In genomic region chr1:211601982-211602644, GRCh38 we compare ENCODE assay signal across 26 cellular contexts. TPM values are rescaled to one million over a fixed set of nuclear protein-coding genes. Genes with fewer than 3 reads are reported as not detected.
DNase-seq lines count a peak whose midpoint lies in the region; ATAC-seq, FAIRE-seq and TF ChIP-seq lines count a peak whose summit lies in the region.
"Had no signal": no experiment of that assay in that cellular context is flagged by ENCODE, and none has a peak within 500 bp of the region (broad histone marks: within the 10 kb centered on the region; RNA-seq: fewer than 3 reads in every experiment).

No MANE protein-coding gene starts in this region.

- H3K36me3 ChIP-seq in keratinocyte (ENCODE audit: control insufficient read depth in 2 of 2, extremely low read depth in 1 of 2, insufficient read depth in 2 of 2, low read length in 2 of 2), result no peaks in the 10 kb centered on the region
- H3K36me3 ChIP-seq in gastrocnemius medialis, result no peaks in the 10 kb centered on the region
- H3K36me3 ChIP-seq in effector memory CD4-positive, alpha-beta T cell (ENCODE audit: control insufficient read depth, insufficient read depth, low read length), result no peaks in the 10 kb centered on the region
- H3K36me3 ChIP-seq: HAP-1, heart left ventricle, neural progenitor cell, sigmoid colon, uterus had no signal

- peak; percentile 8; the same call in 1 of the 3 replicates for ATAC-seq in SK-N-SH treated with all-trans-retinoic acid at 6 μM for 48 hours
- no peak for ATAC-seq in gastrocnemius medialis
- ATAC-seq: activated CD8-positive, alpha-beta memory T cell treated with anti-CD3 and anti-CD28 coated beads, Interleukin-2, amount 10 ng/mL, durations not matched to agents 7 days and 5 days; activated naive CD8-positive, alpha-beta T cell treated with anti-CD3 and anti-CD28 coated beads, Interleukin-2, amount 50 U/mL, for 24 hours; heart left ventricle; Panc1 had no signal

- TF ChIP-seq POLR2A in gastrocnemius medialis (IDR thresholded peaks at IDR 0.05), result no peak

- no peak for FAIRE-seq in keratinocyte (lab: Jason Lieb, UNC)
- FAIRE-seq: G401.6 had no signal

- H3K4me3 ChIP-seq in keratinocyte (ENCODE audit: control insufficient read depth in 2 of 3, extremely low read depth in 1 of 3, insufficient read depth in 2 of 3, low read depth in 1 of 3, low read length in 3 of 3) (no peak overlapping the region), gastrocnemius medialis (no peak overlapping the region)
- no peak overlapping the region for H3K4me3 ChIP-seq in effector memory CD4-positive, alpha-beta T cell (ENCODE audit: insufficient read depth, low read depth, low read length, poor library complexity, severe bottlenecking)
- H3K4me3 ChIP-seq: HAP-1, heart left ventricle, neural progenitor cell, sigmoid colon, uterus had no signal

- no peaks in the 10 kb centered on the region for H3K9me3 ChIP-seq in keratinocyte (ENCODE audit: control insufficient read depth, low read depth, low read length)
- H3K9me3 ChIP-seq in gastrocnemius medialis, result no peaks in the 10 kb centered on the region
- H3K9me3 ChIP-seq in effector memory CD4-positive, alpha-beta T cell (ENCODE audit: control insufficient read depth, low read length), result no peaks in the 10 kb centered on the region
- H3K9me3 ChIP-seq: HAP-1, heart left ventricle, sigmoid colon, uterus had no signal

- no peaks in the 10 kb centered on the region for H4K20me1 ChIP-seq in keratinocyte (ENCODE audit: control insufficient read depth, extremely low read depth, insufficient read depth, low read length)

- H3K27ac ChIP-seq in keratinocyte (ENCODE audit: control insufficient read depth, insufficient read depth, low read length), result no peak overlapping the region
- no peak overlapping the region for H3K27ac ChIP-seq in gastrocnemius medialis
- no peak overlapping the region for H3K27ac ChIP-seq in effector memory CD4-positive, alpha-beta T cell (ENCODE audit: insufficient read depth, low read length, poor library complexity, severe bottlenecking)
- H3K27ac ChIP-seq: heart left ventricle, neural progenitor cell, sigmoid colon, uterus had no signal

- peaks cover 2% of the 10 kb centered on the region for H3K9me1 ChIP-seq in keratinocyte (ENCODE audit: control insufficient read depth, extremely low read depth, insufficient read depth, low read length)

- H3K27me3 ChIP-seq in keratinocyte (ENCODE audit: control insufficient read depth, extremely low read depth, insufficient read depth, low read length) (peaks cover 4% of the 10 kb centered on the region), gastrocnemius medialis (peaks cover 0 to 3% (median 0%) of the 10 kb centered on the region in 3 donors)
- no peaks in the 10 kb centered on the region for H3K27me3 ChIP-seq in effector memory CD4-positive, alpha-beta T cell (replicated peaks; ENCODE audit: control insufficient read depth, insufficient read depth, low read length, poor library complexity, severe bottlenecking)
- H3K27me3 ChIP-seq: heart left ventricle, neural progenitor cell, sigmoid colon, uterus had no signal

- H3K4me2 ChIP-seq in keratinocyte (ENCODE audit: control insufficient read depth, extremely low read depth, insufficient read depth, low read depth, low read length), result peak overlapping the region; percentile 25
- H3K4me2 ChIP-seq: neural progenitor cell had no signal

- intact Hi-C loops in gastrocnemius medialis (cut with DNase I; ENCODE audit: low total_unique reads), result no loop called here

- dilution Hi-C loops in keratinocyte (cut with MboI; ENCODE audit: extremely low pct_ligation_motif_present, low sequenced_read_pairs), result no loop called here

- H3K9ac ChIP-seq in keratinocyte (ENCODE audit: control insufficient read depth, extremely low read depth, insufficient read depth, low read length), result no peak overlapping the region
- H3K9ac ChIP-seq: neural progenitor cell had no signal

- DNase-seq in DMS79 (lab: John Stamatoyannopoulos, UW), result peak; percentile 19
- peak; percentile 48 for DNase-seq in NCI-H1105 (lab: John Stamatoyannopoulos, UW)
- DNase-seq in keratinocyte (ENCODE audit: low read depth, low spot score), result no peak
- DNase-seq in gastrocnemius medialis, result no peak
- DNase-seq in EL, result no peak
- DNase-seq in ecto neural progenitor cell (ENCODE audit: low spot score), result no peak
- DNase-seq in effector memory CD4-positive, alpha-beta T cell, result no peak
- DNase-seq: activated CD4-positive, CD25-positive, alpha-beta regulatory T cell; activated CD8-positive, alpha-beta memory T cell treated with anti-CD3 and anti-CD28 coated beads, Interleukin-2, amount 10 ng/mL, durations not matched to agents 7 days and 5 days; activated naive CD8-positive, alpha-beta T cell treated with anti-CD3 and anti-CD28 coated beads, Interleukin-2, amount 50 U/mL, for 24 hours; activated T-cell treated with anti-CD3 and anti-CD28 coated beads, Interleukin-2, amount 50 U/mL, for 48 hours; heart left ventricle; NCI-H1436 treated with DMSO at 0.1 percent for 48 hours; NCI-H2107; NK-92 treated with Interleukin-12 subunit alpha and Interleukin-12 subunit beta, amount 100 ng/mL, for 24 hours; posterior cingulate gyrus; SHP77 treated with DMSO at 0.1 percent for 48 hours; sigmoid colon; stimulated activated naive CD4-positive, alpha-beta T cell treated with Interleukin-2 at 50 U/mL for 16 hours; T1000; uterus had no signal

- H3K79me2 ChIP-seq in keratinocyte (ENCODE audit: control insufficient read depth, insufficient read depth, low read length), result no peaks in the 10 kb centered on the region

- in situ Hi-C loops in gastrocnemius medialis (cut with MboI; ENCODE audit: low sequenced_read_pairs in 4 of 4), result no loop called here

- H3K4me1 ChIP-seq in keratinocyte (ENCODE audit: control insufficient read depth, extremely low read depth, insufficient read depth, low read length) (peaks cover 21% of the 10 kb centered on the region), gastrocnemius medialis (no peaks in the 10 kb centered on the region)
- peaks cover 2% of the 10 kb centered on the region for H3K4me1 ChIP-seq in effector memory CD4-positive, alpha-beta T cell (ENCODE audit: control insufficient read depth, insufficient read depth, low read length, poor library complexity, severe bottlenecking)
- H3K4me1 ChIP-seq: HAP-1, neural progenitor cell, sigmoid colon, uterus had no signal

- TF ChIP-seq CTCF in keratinocyte (optimal IDR thresholded peaks at IDR 0.05 in 1 of 3, IDR thresholded peaks at IDR 0.05 in 1 of 3, conservative IDR thresholded peaks at IDR 0.05 in 1 of 3; ENCODE audit: extremely low read depth in 1 of 3, insufficient read depth in 2 of 3, low read length in 3 of 3) (no peak), gastrocnemius medialis (IDR thresholded peaks at IDR 0.05 in 4 of 5, conservative IDR thresholded peaks at IDR 0.05 in 1 of 5) (no peak)

- no peak overlapping the region for H2AFZ ChIP-seq in keratinocyte (ENCODE audit: control insufficient read depth, low read length)
- H2AFZ ChIP-seq: neural progenitor cell had no signal

TF ChIP-seq in SK-N-SH treated with all-trans-retinoic acid at 6 μM for 48 hours, 23 proteins besides CTCF, POLR2A, EP300 and RAD21:
- TF ChIP-seq SNAI2 (CRISPR knock-in tag; IDR thresholded peaks at IDR 0.05) (no peak), ZFP30 (CRISPR knock-in tag; IDR thresholded peaks at IDR 0.05) (no peak)
TF ChIP-seq in SK-N-SH treated with all-trans-retinoic acid at 6 μM for 48 hours: peak in this region for 0.

RNA-seq across cellular contexts. Expression of gene SLC30A1, which starts 23.2 kb away (rescaled TPM):
- 11.8 to 17.2 TPM (median 12.4 TPM) in 3 replicates for polyA plus RNA-seq in keratinocyte
- 18.5 TPM for polyA plus RNA-seq in keratinocyte (2011; ENCODE audit: low read depth)
- 5.4 and 10.8 TPM in 2 replicates for polyA plus RNA-seq in keratinocyte (2011; cell fraction: cytosol; rRNA removed)
- polyA plus RNA-seq in keratinocyte (2011; cell fraction: nucleus; rRNA removed), result 16.8 and 26.0 TPM in 2 replicates
- 20.3 and 34.7 TPM in 2 replicates for polyA plus RNA-seq in keratinocyte (2012; ENCODE audit: low replicate concordance)
- polyA minus RNA-seq in keratinocyte, result 5.9 to 26.5 TPM (median 16.6 TPM) in 3 replicates
- 23.6 TPM for polyA minus RNA-seq in keratinocyte (2011; cell fraction: cytosol; rRNA and poly(A)+ RNA removed)
- polyA minus RNA-seq in keratinocyte (2011; cell fraction: nucleus; rRNA and poly(A)+ RNA removed), result 52.2 and 72.0 TPM in 2 replicates
- total RNA-seq in gastrocnemius medialis, result 1 to 10 TPM; 1.3 to 3.0 (median 2.1) TPM

Comparison
In these comparisons a context has a peak if more than half of its experiments do, and no peak if none do; other contexts are left out.
1. DNase-seq: peak in DMS79 (single experiment) and NCI-H1105 (single experiment); none in keratinocyte (single experiment), gastrocnemius medialis (0 of 2), EL (single experiment), ecto neural progenitor cell (single experiment) and effector memory CD4-positive, alpha-beta T cell (0 of 3).